In the genomic region with DNA sequence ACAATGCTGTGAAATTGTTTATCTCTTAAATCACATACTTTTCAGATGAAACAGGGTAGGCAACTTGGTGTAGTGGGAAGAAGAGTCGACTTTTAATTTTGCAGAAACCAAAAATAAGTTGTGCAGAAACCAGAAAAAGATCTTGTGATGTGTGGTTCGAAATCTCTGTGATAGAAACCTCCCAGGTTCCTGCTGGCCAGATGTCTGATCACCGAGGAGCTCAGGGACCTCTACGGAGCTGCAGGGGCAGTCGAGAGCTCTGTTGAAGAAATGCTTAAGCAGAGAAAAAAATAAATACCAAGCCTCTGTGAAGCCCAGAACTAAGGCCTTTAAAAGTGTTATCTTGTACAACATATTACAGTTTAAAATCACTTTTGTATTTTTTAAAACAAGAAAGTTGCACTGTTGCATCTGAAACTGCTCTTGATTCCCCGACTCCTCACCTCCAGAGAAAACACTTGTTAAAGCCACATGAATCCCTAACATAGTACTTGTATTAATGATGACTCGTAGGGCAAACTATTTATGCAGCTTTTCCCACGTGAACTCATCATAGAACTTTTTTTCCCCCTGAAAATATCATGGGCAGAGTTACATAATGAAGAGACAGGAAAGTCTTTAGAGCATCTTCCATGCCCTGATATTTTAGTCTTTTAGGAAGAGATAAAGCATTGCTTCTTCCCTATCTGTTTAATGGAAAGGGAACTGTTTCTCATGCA, we compare ENCODE assay signal across 10 cellular contexts. TPM values are rescaled to one million over a fixed set of nuclear protein-coding genes. Genes with fewer than 3 reads are reported as not detected.
DNase-seq lines count a peak whose midpoint lies in the region; ATAC-seq and TF ChIP-seq lines count a peak whose summit lies in the region.
"Had no signal": no experiment of that assay in that cellular context is flagged by ENCODE, and none has a peak within 500 bp of the region (broad histone marks: within the 10 kb centered on the region; RNA-seq: fewer than 3 reads in every experiment).

No MANE protein-coding gene starts in this region.

- H4K20me1 ChIP-seq in PC-3 (ENCODE audit: low read length), result no peaks in the 10 kb centered on the region

- H3K79me2 ChIP-seq in PC-3 (ENCODE audit: low read length), result no peaks in the 10 kb centered on the region

- DNase-seq in GM03348 (ENCODE audit: low spot score), result peak; percentile 61
- peak; percentile 44 for DNase-seq in PC-3
- DNase-seq in memory B cell (ENCODE audit: low spot score in 2 of 2), result no peak
- no peak for DNase-seq in NCI-H146 (lab: John Stamatoyannopoulos, UW)
- no peak for DNase-seq in C1 segment of cervical spinal cord (lab: John Stamatoyannopoulos, UW)
- DNase-seq in SK-N-DZ (ENCODE audit: low spot score), result no peak
- DNase-seq in epidermal melanocyte (ENCODE audit: insufficient read length, low spot score), result no peak
- DNase-seq: activated CD4-positive, alpha-beta T cell treated with anti-CD3 and anti-CD28 coated beads for 1 hour; cortex of kidney had no signal

- POLR2A ChIA-PET in PC-3 (lab: Charles Lee; ENCODE audit: unreplicated experiment), result no interaction called here

- no TSS peak for BruUV-seq in PC-3 (replicated peaks; lab: Mats Ljungman, UMichigan)

- no peaks in the 10 kb centered on the region for H3F3A ChIP-seq in PC-3 (ENCODE audit: low read length, unreplicated experiment)

- H2AFZ ChIP-seq in PC-3 (ENCODE audit: low read length), result no peak overlapping the region

- peaks cover 15% of the 10 kb centered on the region for H3K4me1 Mint-ChIP-seq in memory B cell

- no peaks in the 10 kb centered on the region for H3K27me3 ChIP-seq in PC-3 (ENCODE audit: low read length)

- no peaks in the 10 kb centered on the region for H3K27me3 Mint-ChIP-seq in memory B cell

- H3K9ac ChIP-seq in PC-3 (ENCODE audit: low read length), result no peak overlapping the region

- no peaks in the 10 kb centered on the region for H3K9me3 Mint-ChIP-seq in memory B cell

- ATAC-seq in GM21447 (IDR thresholded peaks at IDR 0.05; ENCODE audit: unreplicated experiment), result peak; percentile 58
- ATAC-seq in PC-3, result peak; percentile 71
- ATAC-seq in memory B cell (ENCODE audit: low read depth), result no peak

- CTCF ChIA-PET in PC-3 (lab: Charles Lee), result interaction anchor here (0.7 to 1.1 kb wide), 2 partner anchors 15 to 23 kb away, joined by 3 to 4 read pairs; no protein-coding TSS in a partner anchor

- H3K4me3 Mint-ChIP-seq in memory B cell, result no peak overlapping the region

- H3K9me2 ChIP-seq in PC-3 (replicated peaks; ENCODE audit: low read length), result no peaks in the 10 kb centered on the region

- no peak overlapping the region for H3K4me3 ChIP-seq in PC-3 (ENCODE audit: low read length)

- peaks cover 15% of the 10 kb centered on the region; the same call in 1 of the 2 replicates for H3K4me1 ChIP-seq in PC-3 (ENCODE audit: insufficient read depth, low read length)

- intact Hi-C loops in PC-3 (cut with micrococcal nuclease), result no loop called here

- no peaks in the 10 kb centered on the region for H3K36me3 ChIP-seq in PC-3 (ENCODE audit: low read depth, low read length)

- no peak overlapping the region for H3K4me2 ChIP-seq in PC-3 (ENCODE audit: low read length)

- H3K27ac Mint-ChIP-seq in memory B cell, result peak overlapping the region; percentile 63

- no peaks in the 10 kb centered on the region for H3K9me3 ChIP-seq in PC-3 (ENCODE audit: low read length)

- H3K36me3 Mint-ChIP-seq in memory B cell, result peaks cover 25% of the 10 kb centered on the region

- no peak overlapping the region for H3K27ac ChIP-seq in PC-3 (ENCODE audit: low read length)

- TF ChIP-seq CTCF in PC-3 (conservative IDR thresholded peaks at IDR 0.05; ENCODE audit: low read depth, low read length), result no peak

RNA-seq across cellular contexts. Expression of a gene that starts 51.3 kb away (rescaled TPM):
- total RNA-seq in PC-3 (2014; rRNA removed), result 0.46 TPM in 1 of 2 replicates, not detected in the other
- polyA plus RNA-seq in SK-N-DZ (2014; cell fraction: cytosol; rRNA removed), result not detected in 2 replicates
- polyA plus RNA-seq in SK-N-DZ (2014; cell fraction: nucleus; rRNA removed), result not detected in 2 replicates

Comparison
In these comparisons a context has a peak if more than half of its experiments do, and no peak if none do; other contexts are left out.
1. DNase-seq: peak in GM03348 (single experiment) and PC-3 (single experiment); none in memory B cell (0 of 2), NCI-H146 (single experiment), C1 segment of cervical spinal cord (0 of 14), SK-N-DZ (single experiment) and epidermal melanocyte (single experiment).